In genomic region chr4:139145552-139145932, GRCh38 we compare ENCODE assay signal across 20 cellular contexts.
"Had no signal": no experiment of that assay in that cellular context is flagged by ENCODE, and none has a peak within 500 bp of the region (broad histone marks: within the 10 kb centered on the region; RNA-seq: fewer than 3 reads in every experiment).

No MANE protein-coding gene starts in this region.

- H3K27me3 Mint-ChIP-seq: stimulated activated naive CD8-positive, alpha-beta T cell treated with anti-CD3 and anti-CD28 coated beads, Interleukin-15, Interleukin-2, amounts not matched to agents 100 ng/mL and 50 ng/mL, for 24 hours had no signal

- H3K36me3 Mint-ChIP-seq: natural killer cell had no signal

- H3K27me3 ChIP-seq: hepatocyte, neural progenitor cell, neutrophil, spleen, suprapubic skin, tibial artery, upper lobe of right lung had no signal

- H2AFZ ChIP-seq: hepatocyte, neural progenitor cell, parathyroid adenoma had no signal

- H3K4me3 Mint-ChIP-seq: natural killer cell; nephron progenitor cell; neural progenitor cell; stimulated activated effector memory CD8-positive, alpha-beta T cell treated with anti-CD3 and anti-CD28 coated beads, Interleukin-12 subunit alpha, Interleukin-12 subunit beta, amount 100 ng/mL, for 72 hours; stimulated activated naive CD8-positive, alpha-beta T cell treated with anti-CD3 and anti-CD28 coated beads, Interleukin-15, Interleukin-2, amounts not matched to agents 100 ng/mL and 50 ng/mL, for 24 hours had no signal

- H3K36me3 ChIP-seq: left ventricle myocardium inferior, neural progenitor cell, neutrophil, spleen, suprapubic skin, thoracic aorta, tibial artery, upper lobe of right lung had no signal

- H3K9me3 ChIP-seq: left ventricle myocardium inferior, neutrophil, suprapubic skin, thoracic aorta, tibial artery, upper lobe of right lung had no signal

- H3K27ac ChIP-seq: hepatocyte, neural progenitor cell, parathyroid adenoma, suprapubic skin, thoracic aorta, tibial artery, upper lobe of right lung had no signal

- H3K4me3 ChIP-seq: hepatocyte, left ventricle myocardium inferior, lung, neural progenitor cell, spleen, suprapubic skin, thoracic aorta, tibial artery, upper lobe of right lung had no signal

- H3K27ac Mint-ChIP-seq: natural killer cell; neural progenitor cell; stimulated activated effector memory CD8-positive, alpha-beta T cell treated with anti-CD3 and anti-CD28 coated beads, Interleukin-12 subunit alpha, Interleukin-12 subunit beta, amount 100 ng/mL, for 72 hours; stimulated activated naive CD8-positive, alpha-beta T cell treated with anti-CD3 and anti-CD28 coated beads, Interleukin-15, Interleukin-2, amounts not matched to agents 100 ng/mL and 50 ng/mL, for 24 hours had no signal

- H3K9me3 Mint-ChIP-seq: natural killer cell; stimulated activated effector memory CD8-positive, alpha-beta T cell treated with anti-CD3 and anti-CD28 coated beads, Interleukin-12 subunit alpha, Interleukin-12 subunit beta, amount 100 ng/mL, for 72 hours had no signal

- DNase-seq: left ventricle myocardium inferior; natural killer cell; nephron progenitor cell; occipital lobe; right cardiac atrium; spleen; stimulated activated CD4-positive, alpha-beta T cell treated with anti-CD3 and anti-CD28 coated beads, Interleukin-4, amount 100 ng/mL, for 24 hours; stimulated activated naive CD4-positive, alpha-beta T cell; tibial artery; upper lobe of right lung had no signal

- H3K9ac ChIP-seq: neural progenitor cell, parathyroid adenoma had no signal

- H3K4me2 ChIP-seq: hepatocyte, neural progenitor cell had no signal

- ATAC-seq: sciatic nerve; stimulated activated effector memory CD8-positive, alpha-beta T cell treated with anti-CD3 and anti-CD28 coated beads, Interleukin-12 subunit alpha, Interleukin-12 subunit beta, amount 100 ng/mL, for 72 hours had no signal

- H3K4me1 Mint-ChIP-seq: neural progenitor cell had no signal
